ENCODE assay signal across 13 cellular contexts in genomic region chr22:49904040-49904369, GRCh38.
"Had no signal": no experiment of that assay in that cellular context is flagged by ENCODE, and none has a peak within 500 bp of the region (broad histone marks: within the 10 kb centered on the region; RNA-seq: fewer than 3 reads in every experiment).

No MANE protein-coding gene starts in this region.

- H3K27ac Mint-ChIP-seq: nephron had no signal

- H3K9me3 Mint-ChIP-seq: nephron had no signal

- DNase-seq: effector memory CD8-positive, alpha-beta T cell; foreskin keratinocyte; kidney glomerular epithelial cell; mesendoderm; naive B cell; retina; stimulated activated CD4-positive, alpha-beta T cell treated with anti-CD3 and anti-CD28 coated beads, Interleukin-12 subunit alpha, Interleukin-12 subunit beta, amount 100 ng/mL, for 4 hours; stimulated activated naive CD4-positive, alpha-beta T cell treated with Interleukin-2 at 50 U/mL for 16 hours; trophoblast cell had no signal

- H3K4me1 Mint-ChIP-seq: nephron had no signal

- H3K27me3 ChIP-seq: foreskin keratinocyte, neutrophil had no signal

- H3K4me3 Mint-ChIP-seq: effector memory CD8-positive, alpha-beta T cell; naive B cell; nephron had no signal

- ATAC-seq: effector memory CD8-positive, alpha-beta T cell; foreskin keratinocyte had no signal

- H3K27me3 Mint-ChIP-seq: effector memory CD8-positive, alpha-beta T cell; naive B cell had no signal

- H3K27ac ChIP-seq: foreskin keratinocyte, neutrophil, psoas muscle, skin epidermis had no signal

- H3K4me1 ChIP-seq: foreskin keratinocyte, psoas muscle had no signal

- H3K9me3 ChIP-seq: neutrophil, psoas muscle had no signal

- H3K4me3 ChIP-seq: psoas muscle, skin epidermis had no signal
